In the genomic region with DNA sequence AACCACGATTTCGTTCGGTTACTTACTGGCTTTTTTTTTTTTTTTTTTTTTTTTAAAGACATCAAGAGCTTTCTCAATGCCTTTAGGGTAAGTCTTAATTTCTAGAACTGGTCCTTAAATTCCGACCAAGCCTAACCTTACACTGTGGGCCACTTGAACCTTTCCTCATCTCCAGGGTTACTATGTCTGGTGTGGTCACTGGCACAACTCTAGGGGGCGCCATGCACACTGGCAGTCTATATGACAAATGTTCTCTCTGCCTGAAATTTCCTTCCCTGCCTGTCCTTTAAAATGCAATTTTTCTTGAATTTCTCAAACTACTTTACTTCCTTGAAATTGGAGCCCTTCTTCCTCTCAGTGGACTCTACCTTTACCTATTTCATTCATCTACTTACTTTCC, we compare ENCODE assay signal across 29 cellular contexts.
A peak's percentile ranks its signal among the peaks of the same experiment; 100 is the strongest.
DNase-seq lines count a peak whose midpoint lies in the region; ATAC-seq, FAIRE-seq and TF ChIP-seq lines count a peak whose summit lies in the region.
"Had no signal": no experiment of that assay in that cellular context is flagged by ENCODE, and none has a peak within 500 bp of the region (broad histone marks: within the 10 kb centered on the region; RNA-seq: fewer than 3 reads in every experiment).

No MANE protein-coding gene starts in this region.

- no peaks in the 10 kb centered on the region for H3K9me1 ChIP-seq in keratinocyte (ENCODE audit: control insufficient read depth, extremely low read depth, insufficient read depth, low read length)

- dilution Hi-C loops in keratinocyte (cut with MboI; ENCODE audit: extremely low pct_ligation_motif_present, low sequenced_read_pairs), result no loop called here

- no peak for FAIRE-seq in keratinocyte (lab: Jason Lieb, UNC)
- FAIRE-seq: endothelial cell of umbilical vein, GM18507 had no signal

- TF ChIP-seq POLR2A in lower leg skin (IDR thresholded peaks at IDR 0.05), result no peak

- no peaks in the 10 kb centered on the region for H3K9me3 ChIP-seq in WERI-Rb-1 (ENCODE audit: severe bottlenecking)
- no peaks in the 10 kb centered on the region for H3K9me3 ChIP-seq in keratinocyte (ENCODE audit: control insufficient read depth, low read depth, low read length)
- no peaks in the 10 kb centered on the region for H3K9me3 ChIP-seq in BE2C
- H3K9me3 ChIP-seq: SK-N-SH had no signal

- intact Hi-C loops in lower leg skin (cut with DNase I; ENCODE audit: low total_unique reads), result no loop called here

- H3K27me3 ChIP-seq in WERI-Rb-1 (ENCODE audit: insufficient read depth, low read depth, severe bottlenecking), result no peaks in the 10 kb centered on the region
- no peaks in the 10 kb centered on the region for H3K27me3 ChIP-seq in keratinocyte (ENCODE audit: control insufficient read depth, extremely low read depth, insufficient read depth, low read length)
- H3K27me3 ChIP-seq in BE2C, result no peaks in the 10 kb centered on the region; the same call in 1 of the 2 replicates

- H3K4me3 ChIP-seq in AG09309 (ENCODE audit: control insufficient read depth, low read depth, low read length), result no peak overlapping the region
- no peak overlapping the region for H3K4me3 ChIP-seq in WERI-Rb-1 (ENCODE audit: low read depth, low read length)
- no peak overlapping the region for H3K4me3 ChIP-seq in keratinocyte (ENCODE audit: control insufficient read depth in 2 of 3, extremely low read depth in 1 of 3, insufficient read depth in 2 of 3, low read depth in 1 of 3, low read length in 3 of 3)
- H3K4me3 ChIP-seq in BE2C (ENCODE audit: low read depth, low read length), result no peak overlapping the region
- H3K4me3 ChIP-seq in lower leg skin (ENCODE audit: low read depth, poor library complexity, severe bottlenecking), result no peak overlapping the region
- H3K4me3 ChIP-seq: skin epidermis had no signal

- TF ChIP-seq CTCF in AG09309 (IDR thresholded peaks at IDR 0.05; ENCODE audit: control insufficient read depth, insufficient read depth, low read depth, low read length, missing control alignments) (peak; percentile 5), GM13977 (IDR thresholded peaks at IDR 0.05; ENCODE audit: extremely low read depth, insufficient read depth, missing control alignments) (peak; percentile 10), WERI-Rb-1 (IDR thresholded peaks at IDR 0.05; ENCODE audit: low read depth, low read length) (0 out of 2 replicates have a peak, but pooled peaks have one; percentile 9), keratinocyte (optimal IDR thresholded peaks at IDR 0.05 in 1 of 3, IDR thresholded peaks at IDR 0.05 in 1 of 3, conservative IDR thresholded peaks at IDR 0.05 in 1 of 3; ENCODE audit: extremely low read depth in 1 of 3, insufficient read depth in 2 of 3, low read length in 3 of 3) (peak; percentile 31 to 52 (median 32)), BE2C (IDR thresholded peaks at IDR 0.05; ENCODE audit: low read depth, low read length) (no peak), lower leg skin (IDR thresholded peaks at IDR 0.05) (no peak)

- DNase-seq in AG09309 (ENCODE audit: low read depth) (no peak), GM13977 (ENCODE audit: low spot score) (no peak), WERI-Rb-1 (no peak), keratinocyte (ENCODE audit: low read depth, low spot score) (no peak), BE2C (no peak), lower leg skin (ENCODE audit: low spot score in 2 of 2) (no peak)
- DNase-seq in stimulated activated CD4-positive, alpha-beta T cell treated with anti-CD3 and anti-CD28 coated beads, Interleukin-4, amount 100 ng/mL, for 24 hours, result no peak
- DNase-seq: ACHN; activated CD4-positive, alpha-beta T cell treated with anti-CD3 and anti-CD28 coated beads, Interleukin-2, amount 50 U/mL, for 1 hour; activated CD8-positive, alpha-beta memory T cell treated with anti-CD3 and anti-CD28 coated beads, Interleukin-2, amount 10 ng/mL, durations not matched to agents 7 days and 5 days; activated naive CD4-positive, alpha-beta T cell treated with anti-CD3 and anti-CD28 coated beads for 36 hours; activated T-cell treated with anti-CD3 and anti-CD28 coated beads, Interleukin-2, amount 50 U/mL, for 72 hours; C1 segment of cervical spinal cord; Calu3; EL; head of caudate nucleus; mesenchymal stem cell; NCI-H1694 treated with DMSO at 0.1 percent for 48 hours; NCI-H524 treated with DMSO at 0.1 percent for 48 hours; NK-92 treated with Interleukin-12 subunit alpha and Interleukin-12 subunit beta, amount 100 ng/mL, for 24 hours; SK-N-SH; stimulated activated CD4-positive, alpha-beta T cell treated with anti-CD3 and anti-CD28 coated beads, Interleukin-1b, Interleukin-23, amount 100 ng/mL, for 48 hours; substantia nigra; T-helper 17 cell had no signal

- H3K27ac ChIP-seq in WERI-Rb-1, result no peak overlapping the region
- H3K27ac ChIP-seq in keratinocyte (ENCODE audit: control insufficient read depth, insufficient read depth, low read length), result peak overlapping the region; percentile 76
- H3K27ac ChIP-seq: KMS-11 had no signal

- H3K36me3 ChIP-seq in WERI-Rb-1 (no peaks in the 10 kb centered on the region), keratinocyte (ENCODE audit: control insufficient read depth in 2 of 2, extremely low read depth in 1 of 2, insufficient read depth in 2 of 2, low read length in 2 of 2) (no peaks in the 10 kb centered on the region), BE2C (no peaks in the 10 kb centered on the region)

- ATAC-seq in HG03108 (IDR thresholded peaks at IDR 0.05; ENCODE audit: unreplicated experiment), result no peak
- ATAC-seq: activated CD8-positive, alpha-beta memory T cell treated with anti-CD3 and anti-CD28 coated beads, Interleukin-2, amount 10 ng/mL, durations not matched to agents 7 days and 5 days; activated T-cell treated with anti-CD3 and anti-CD28 coated beads, Interleukin-2, amount 50 U/mL, for 72 hours; T-helper 17 cell had no signal

- H3K4me2 ChIP-seq in keratinocyte (ENCODE audit: control insufficient read depth, extremely low read depth, insufficient read depth, low read depth, low read length), result peak overlapping the region; percentile 34
- H3K4me2 ChIP-seq: KMS-11, SK-N-SH had no signal

- in situ Hi-C loops in GM13977 (cut with MboI; ENCODE audit: low pct_unique_long_range_greater_than_20kb, low sequenced_read_pairs, unreplicated experiment), result no loop called here

- peak overlapping the region; percentile 15 for H3K9ac ChIP-seq in keratinocyte (ENCODE audit: control insufficient read depth, extremely low read depth, insufficient read depth, low read length)
- H3K9ac ChIP-seq: KMS-11, SK-N-SH had no signal

- H3K4me1 ChIP-seq in keratinocyte (ENCODE audit: control insufficient read depth, extremely low read depth, insufficient read depth, low read length), result peaks cover 12% of the 10 kb centered on the region
- H3K4me1 ChIP-seq in BE2C, result no peaks in the 10 kb centered on the region

- H2AFZ ChIP-seq in keratinocyte (ENCODE audit: control insufficient read depth, low read length), result no peak overlapping the region

- 85 to 89% methylated on average over 5 of the region's 5 CpGs for WGBS in lower leg skin, 2 donors

- no peaks in the 10 kb centered on the region for H3K79me2 ChIP-seq in keratinocyte (ENCODE audit: control insufficient read depth, insufficient read depth, low read length)

- H4K20me1 ChIP-seq in keratinocyte (ENCODE audit: control insufficient read depth, extremely low read depth, insufficient read depth, low read length), result no peaks in the 10 kb centered on the region

Comparison
In these comparisons a context has a peak if more than half of its experiments do, and no peak if none do; other contexts are left out.
1. CTCF ChIP-seq: peak in AG09309 (single experiment), GM13977 (single experiment), WERI-Rb-1 (single experiment) and keratinocyte (3 of 3); none in BE2C (single experiment) and lower leg skin (0 of 3).